Comparison of ENCODE assay signal across 16 cellular contexts in genomic region chr14:99660794-99661193, GRCh38.
"Had no signal": no experiment of that assay in that cellular context is flagged by ENCODE, and none has a peak within 500 bp of the region (broad histone marks: within the 10 kb centered on the region; RNA-seq: fewer than 3 reads in every experiment).

No MANE protein-coding gene starts in this region.

- H3K4me3 Mint-ChIP-seq: brain; central memory CD8-positive, alpha-beta T cell had no signal

- H3K4me3 ChIP-seq: ovary, stomach, thoracic aorta had no signal

- H3K27ac Mint-ChIP-seq: activated naive CD4-positive, alpha-beta T cell treated with anti-CD3 and anti-CD28 coated beads, Interleukin-2, amount 50 U/mL, for 72 hours; nephron progenitor cell had no signal

- H3K36me3 Mint-ChIP-seq: activated naive CD4-positive, alpha-beta T cell treated with anti-CD3 and anti-CD28 coated beads, Interleukin-2, amount 50 U/mL, for 72 hours had no signal

- H3K27me3 ChIP-seq: ovary had no signal

- DNase-seq: activated T-cell treated with anti-CD3 and anti-CD28 coated beads, Interleukin-2, amount 50 U/mL, for 1 hour; amniotic stem cell; glutamatergic neuron; kidney; left ventricle myocardium superior; mesenchymal stem cell; nephron progenitor cell; ovary; stimulated activated CD4-positive, alpha-beta T cell treated with anti-CD3 and anti-CD28 coated beads, Interleukin-4, amount 100 ng/mL, for 4 hours; stomach; T-helper 2 cell had no signal

- ATAC-seq: activated CD4-positive, CD25-positive, alpha-beta regulatory T cell treated with anti-CD3 and anti-CD28 coated beads, Interleukin-2, amount 50 U/mL, for 24 hours; activated naive CD4-positive, alpha-beta T cell treated with anti-CD3 and anti-CD28 coated beads, Interleukin-2, amount 50 U/mL, for 72 hours; left ventricle myocardium superior had no signal

- H3K9me3 Mint-ChIP-seq: activated naive CD4-positive, alpha-beta T cell treated with anti-CD3 and anti-CD28 coated beads, Interleukin-2, amount 50 U/mL, for 72 hours; central memory CD8-positive, alpha-beta T cell; nephron progenitor cell had no signal

- H3K36me3 ChIP-seq: ovary, thoracic aorta had no signal

- H3K4me1 Mint-ChIP-seq: central memory CD8-positive, alpha-beta T cell had no signal

- H3K9me3 ChIP-seq: ovary, stomach, thoracic aorta had no signal

- H3K27ac ChIP-seq: ovary, stomach, thoracic aorta had no signal
